In the genomic region with DNA sequence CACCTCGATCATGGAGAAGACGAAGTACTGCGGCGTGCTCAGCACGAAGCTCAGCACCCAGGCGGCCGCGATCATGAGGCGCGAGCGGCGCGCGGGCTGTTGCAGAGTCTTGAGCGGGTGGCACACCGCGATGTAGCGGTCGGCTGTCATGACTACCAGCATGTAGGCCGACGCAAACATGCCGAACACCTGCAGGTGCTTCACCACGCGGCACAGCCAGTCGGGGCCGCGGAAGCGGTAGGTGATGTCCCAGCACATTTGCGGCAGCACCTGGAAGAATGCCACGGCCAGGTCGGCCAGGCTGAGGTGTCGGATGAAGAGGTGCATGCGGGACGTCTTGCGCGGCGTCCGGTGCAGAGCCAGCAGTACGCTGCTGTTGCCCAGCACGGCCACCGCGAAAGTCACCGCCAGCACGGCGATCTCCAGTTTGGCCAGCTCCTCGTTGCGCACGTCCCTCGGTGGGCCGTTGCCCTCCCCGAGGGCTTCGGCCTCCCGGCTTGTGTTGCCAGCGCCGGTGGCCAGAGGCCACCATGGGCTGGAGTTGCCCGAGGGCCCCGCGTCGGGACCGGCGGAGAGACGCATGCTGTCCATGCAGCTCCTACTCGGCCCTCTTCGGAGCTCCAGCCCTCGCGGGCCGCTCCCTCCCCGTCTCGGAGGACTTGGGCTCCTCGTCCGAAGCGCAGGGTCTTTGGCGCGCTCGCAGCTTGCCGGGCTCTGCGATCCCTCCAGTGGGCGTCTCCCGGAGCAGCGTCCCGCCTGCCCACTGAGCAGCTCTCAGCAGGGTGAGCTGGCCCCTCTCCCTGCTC, we compare ENCODE assay signal across 8 cellular contexts. TPM values are rescaled to one million over a fixed set of nuclear protein-coding genes. Genes with fewer than 3 reads are reported as not detected.
DNase-seq lines count a peak whose midpoint lies in the region; ATAC-seq, FAIRE-seq and TF ChIP-seq lines count a peak whose summit lies in the region.

No MANE protein-coding gene starts in this region.

- DNase-seq in DMS53 (lab: John Stamatoyannopoulos, UW): peak; percentile 96
- DNase-seq in SJSA1 (ENCODE audit: low read depth in 1 of 2, low spot score in 2 of 2): peak in 1 of 2 experiments; percentile 42
- DNase-seq in cardiac muscle cell (ENCODE audit: low read depth in 1 of 2, low spot score in 1 of 2): peak in 1 of 2 donors; percentile 58
- DNase-seq in pancreas: peak in 5 of 6 donors; percentile 15 to 78 (median 29)
- DNase-seq in midbrain (lab: John Stamatoyannopoulos, UW): no peak
- DNase-seq in NCI-H146 (lab: John Stamatoyannopoulos, UW): no peak
- DNase-seq in SIG-M5 treated with dmso at 0.1 percent for 504 hours (lab: John Stamatoyannopoulos, UW; ENCODE audit: unreplicated experiment): no peak

- FAIRE-seq in pancreas (lab: Jason Lieb, UNC): no peak

- TF ChIP-seq CTCF in cardiac muscle cell (IDR thresholded peaks at IDR 0.05; ENCODE audit: low read depth, low read length) (no peak), pancreas (IDR thresholded peaks at IDR 0.05) (no peak)

- intact Hi-C loops in pancreas (cut with DNase I): no loop called here

- H3K4me3 ChIP-seq in SJSA1: peak overlapping the region; percentile 31
- peak overlapping the region; percentile 25 for H3K4me3 ChIP-seq in cardiac muscle cell
- peak overlapping the region; percentile 6 to 50 (median 28) for H3K4me3 ChIP-seq in pancreas

- H3K9me3 ChIP-seq in SJSA1 (replicated peaks) (no peaks in the 10 kb centered on the region; the same call in 1 of the 2 replicates), cardiac muscle cell (ENCODE audit: low read depth) (no peaks in the 10 kb centered on the region), pancreas (no peaks in the 10 kb centered on the region)

- H3K36me3 ChIP-seq in SJSA1: no peaks in the 10 kb centered on the region
- no peaks in the 10 kb centered on the region for H3K36me3 ChIP-seq in cardiac muscle cell
- no peaks in the 10 kb centered on the region for H3K36me3 ChIP-seq in pancreas

- H3K27me3 ChIP-seq in SJSA1 (replicated peaks) (peaks cover 49% of the 10 kb centered on the region), cardiac muscle cell (peaks cover 75% of the 10 kb centered on the region), pancreas (peaks cover 0 to 77% (median 15%) of the 10 kb centered on the region in 4 donors)

- H3K27ac ChIP-seq in SJSA1 (no peak overlapping the region), cardiac muscle cell (no peak overlapping the region), pancreas (no peak overlapping the region)

- WGBS in pancreas, 2 donors: 4 to 6% methylated on average over 79 to 81 of the region's 81 CpGs

- peak; percentile 31 to 49 (median 40) for ATAC-seq in pancreas
- no peak for ATAC-seq in HG03108 (IDR thresholded peaks at IDR 0.05; ENCODE audit: unreplicated experiment)

- peaks cover 15% of the 10 kb centered on the region for H3K4me1 ChIP-seq in SJSA1 (replicated peaks)
- H3K4me1 ChIP-seq in cardiac muscle cell (ENCODE audit: low read depth): peaks cover 7% of the 10 kb centered on the region
- H3K4me1 ChIP-seq in pancreas: peaks cover 0 to 11% (median 10%) of the 10 kb centered on the region in 3 donors

RNA-seq across cellular contexts. Expression of a gene that starts 0.5 kb away (rescaled TPM):
- total RNA-seq in SJSA1 (2014; rRNA removed; shearing (Covaris generic)): 0.06 and 0.21 TPM in 2 replicates
- not detected in 2 replicates for total RNA-seq in cardiac muscle cell
- not detected in 2 replicates for polyA plus RNA-seq in cardiac muscle cell
- total RNA-seq in pancreas: 1 to 10 TPM in 1 of 6 donors, under 1 TPM in 5; 0.16 to 1.1 (median 0.55) TPM
- polyA plus RNA-seq in pancreas: under 1 TPM; 0.19 to 0.80 TPM

Comparison
In these comparisons a context has a peak if more than half of its experiments do, and no peak if none do; other contexts are left out.
1. DNase-seq: peak in DMS53 (single experiment) and pancreas (5 of 6); none in midbrain (single experiment), NCI-H146 (single experiment) and SIG-M5 treated with dmso at 0.1 percent for 504 hours (single experiment).
2. Peak in every context shown above with its lines, with median percentiles within 50 percentile points of each other: H3K4me3 ChIP-seq.